1 cellular context compared by ENCODE assay signal in the genomic region with DNA sequence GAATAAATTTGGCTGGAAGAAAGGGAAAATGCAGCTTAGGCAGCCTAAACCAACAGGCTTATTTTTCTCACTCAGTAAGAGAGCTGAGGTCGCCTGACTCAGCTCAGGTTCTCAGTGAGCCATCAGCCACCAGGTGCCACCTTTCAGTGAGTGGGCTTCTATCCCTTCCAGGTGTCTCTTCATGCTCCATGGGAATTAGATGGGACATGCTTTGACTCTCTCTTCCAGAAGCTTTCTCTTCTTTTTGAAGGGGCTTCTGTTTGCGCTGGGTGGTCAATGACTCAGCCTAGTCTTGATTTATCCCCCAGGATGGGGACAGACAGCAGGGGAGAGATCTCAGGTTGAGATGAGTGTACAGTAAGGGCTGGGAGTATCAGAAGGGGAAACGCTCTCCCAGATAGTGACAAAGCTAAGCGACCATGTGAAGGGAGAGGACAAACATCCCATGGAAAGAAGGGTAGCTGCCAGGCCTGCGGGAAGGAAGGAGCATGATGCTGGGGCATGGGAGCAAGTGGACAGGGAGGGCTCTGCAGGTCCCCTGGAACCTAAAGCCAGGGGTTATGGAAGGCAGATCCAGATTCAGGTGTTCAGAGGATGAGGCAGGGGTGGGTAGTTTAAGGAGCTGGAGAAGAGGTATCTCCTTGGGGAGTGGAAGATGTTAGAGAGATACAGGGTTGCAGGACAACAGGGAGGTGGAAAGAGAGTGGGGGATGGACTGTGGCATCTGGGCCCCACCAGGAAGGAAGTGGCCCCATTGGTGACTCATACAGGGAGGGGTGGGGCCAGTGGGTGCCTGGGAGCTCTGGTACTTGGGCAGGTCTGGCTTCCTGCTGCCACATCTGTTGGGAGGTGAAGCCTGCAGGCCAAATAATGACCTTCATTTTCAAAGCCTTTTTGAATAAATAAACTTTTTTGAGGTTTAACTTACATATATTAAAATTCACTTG.
TF ChIP-seq lines count a peak whose summit lies in the region.

No MANE protein-coding gene starts in this region.

TF ChIP-seq in HepG2, 621 proteins besides CTCF, POLR2A, EP300 and RAD21 (continued from another document and continues in another):
- TF ChIP-seq, protein P1, sequence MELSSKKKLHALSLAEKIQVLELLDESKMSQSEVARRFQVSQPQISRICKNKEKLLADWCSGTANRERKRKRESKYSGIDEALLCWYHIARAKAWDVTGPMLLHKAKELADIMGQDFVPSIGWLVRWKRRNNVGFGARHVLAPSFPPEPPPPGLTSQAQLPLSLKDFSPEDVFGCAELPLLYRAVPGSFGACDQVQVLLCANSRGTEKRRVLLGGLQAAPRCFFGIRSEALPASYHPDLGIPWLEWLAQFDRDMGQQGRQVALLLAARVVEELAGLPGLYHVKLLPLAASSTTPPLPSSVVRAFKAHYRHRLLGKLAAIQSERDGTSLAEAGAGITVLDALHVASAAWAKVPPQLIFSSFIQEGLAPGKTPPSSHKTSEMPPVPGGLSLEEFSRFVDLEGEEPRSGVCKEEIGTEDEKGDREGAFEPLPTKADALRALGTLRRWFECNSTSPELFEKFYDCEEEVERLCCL (CRISPR knock-in tag; IDR thresholded peaks at IDR 0.05; ENCODE audit: borderline replicate concordance), result no peak
- no peak for TF ChIP-seq TAF1 (CRISPR knock-in tag; IDR thresholded peaks at IDR 0.05)
- TF ChIP-seq, protein P2, sequence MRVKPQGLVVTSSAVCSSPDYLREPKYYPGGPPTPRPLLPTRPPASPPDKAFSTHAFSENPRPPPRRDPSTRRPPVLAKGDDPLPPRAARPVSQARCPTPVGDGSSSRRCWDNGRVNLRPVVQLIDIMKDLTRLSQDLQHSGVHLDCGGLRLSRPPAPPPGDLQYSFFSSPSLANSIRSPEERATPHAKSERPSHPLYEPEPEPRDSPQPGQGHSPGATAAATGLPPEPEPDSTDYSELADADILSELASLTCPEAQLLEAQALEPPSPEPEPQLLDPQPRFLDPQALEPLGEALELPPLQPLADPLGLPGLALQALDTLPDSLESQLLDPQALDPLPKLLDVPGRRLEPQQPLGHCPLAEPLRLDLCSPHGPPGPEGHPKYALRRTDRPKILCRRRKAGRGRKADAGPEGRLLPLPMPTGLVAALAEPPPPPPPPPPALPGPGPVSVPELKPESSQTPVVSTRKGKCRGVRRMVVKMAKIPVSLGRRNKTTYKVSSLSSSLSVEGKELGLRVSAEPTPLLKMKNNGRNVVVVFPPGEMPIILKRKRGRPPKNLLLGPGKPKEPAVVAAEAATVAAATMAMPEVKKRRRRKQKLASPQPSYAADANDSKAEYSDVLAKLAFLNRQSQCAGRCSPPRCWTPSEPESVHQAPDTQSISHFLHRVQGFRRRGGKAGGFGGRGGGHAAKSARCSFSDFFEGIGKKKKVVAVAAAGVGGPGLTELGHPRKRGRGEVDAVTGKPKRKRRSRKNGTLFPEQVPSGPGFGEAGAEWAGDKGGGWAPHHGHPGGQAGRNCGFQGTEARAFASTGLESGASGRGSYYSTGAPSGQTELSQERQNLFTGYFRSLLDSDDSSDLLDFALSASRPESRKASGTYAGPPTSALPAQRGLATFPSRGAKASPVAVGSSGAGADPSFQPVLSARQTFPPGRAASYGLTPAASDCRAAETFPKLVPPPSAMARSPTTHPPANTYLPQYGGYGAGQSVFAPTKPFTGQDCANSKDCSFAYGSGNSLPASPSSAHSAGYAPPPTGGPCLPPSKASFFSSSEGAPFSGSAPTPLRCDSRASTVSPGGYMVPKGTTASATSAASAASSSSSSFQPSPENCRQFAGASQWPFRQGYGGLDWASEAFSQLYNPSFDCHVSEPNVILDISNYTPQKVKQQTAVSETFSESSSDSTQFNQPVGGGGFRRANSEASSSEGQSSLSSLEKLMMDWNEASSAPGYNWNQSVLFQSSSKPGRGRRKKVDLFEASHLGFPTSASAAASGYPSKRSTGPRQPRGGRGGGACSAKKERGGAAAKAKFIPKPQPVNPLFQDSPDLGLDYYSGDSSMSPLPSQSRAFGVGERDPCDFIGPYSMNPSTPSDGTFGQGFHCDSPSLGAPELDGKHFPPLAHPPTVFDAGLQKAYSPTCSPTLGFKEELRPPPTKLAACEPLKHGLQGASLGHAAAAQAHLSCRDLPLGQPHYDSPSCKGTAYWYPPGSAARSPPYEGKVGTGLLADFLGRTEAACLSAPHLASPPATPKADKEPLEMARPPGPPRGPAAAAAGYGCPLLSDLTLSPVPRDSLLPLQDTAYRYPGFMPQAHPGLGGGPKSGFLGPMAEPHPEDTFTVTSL (CRISPR knock-in tag; IDR thresholded peaks at IDR 0.05; ENCODE audit: borderline replicate concordance), result 0 out of 2 replicates have a peak, but pooled peaks have one; percentile 5
- peak; percentile 55 for TF ChIP-seq GATAD2A (CRISPR knock-in tag; IDR thresholded peaks at IDR 0.05)
- TF ChIP-seq ELF3 (CRISPR knock-in tag; IDR thresholded peaks at IDR 0.05), result peak; percentile 96
- no peak for TF ChIP-seq ZNF30 (CRISPR knock-in tag; IDR thresholded peaks at IDR 0.05)
- no peak for TF ChIP-seq KLF13 (CRISPR knock-in tag; IDR thresholded peaks at IDR 0.05)
- peak; percentile 29; the same call in 1 of the 2 replicates for TF ChIP-seq MAZ (IDR thresholded peaks at IDR 0.05; ENCODE audit: borderline replicate concordance, low read depth, low read length)
- no peak for TF ChIP-seq MAZ (CRISPR knock-in tag; IDR thresholded peaks at IDR 0.05; ENCODE audit: low read depth)
- no peak for TF ChIP-seq MATR3 (CRISPR knock-in tag; IDR thresholded peaks at IDR 0.05)
- TF ChIP-seq GZF1 (CRISPR knock-in tag; IDR thresholded peaks at IDR 0.05), result no peak
- no peak for TF ChIP-seq SALL2 (CRISPR knock-in tag; IDR thresholded peaks at IDR 0.05)
- TF ChIP-seq ARNT (IDR thresholded peaks at IDR 0.05), result no peak
- no peak for TF ChIP-seq GABPA (IDR thresholded peaks at IDR 0.05; ENCODE audit: low read depth, low read length)
- peak; percentile 74 for TF ChIP-seq GABPA (CRISPR knock-in tag; IDR thresholded peaks at IDR 0.05; ENCODE audit: low read depth)
- TF ChIP-seq, protein P3, sequence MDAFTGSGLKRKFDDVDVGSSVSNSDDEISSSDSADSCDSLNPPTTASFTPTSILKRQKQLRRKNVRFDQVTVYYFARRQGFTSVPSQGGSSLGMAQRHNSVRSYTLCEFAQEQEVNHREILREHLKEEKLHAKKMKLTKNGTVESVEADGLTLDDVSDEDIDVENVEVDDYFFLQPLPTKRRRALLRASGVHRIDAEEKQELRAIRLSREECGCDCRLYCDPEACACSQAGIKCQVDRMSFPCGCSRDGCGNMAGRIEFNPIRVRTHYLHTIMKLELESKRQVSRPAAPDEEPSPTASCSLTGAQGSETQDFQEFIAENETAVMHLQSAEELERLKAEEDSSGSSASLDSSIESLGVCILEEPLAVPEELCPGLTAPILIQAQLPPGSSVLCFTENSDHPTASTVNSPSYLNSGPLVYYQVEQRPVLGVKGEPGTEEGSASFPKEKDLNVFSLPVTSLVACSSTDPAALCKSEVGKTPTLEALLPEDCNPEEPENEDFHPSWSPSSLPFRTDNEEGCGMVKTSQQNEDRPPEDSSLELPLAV (CRISPR knock-in tag; conservative IDR thresholded peaks at IDR 0.05; ENCODE audit: low read depth), result no peak
- no peak for TF ChIP-seq MTA1 (CRISPR knock-in tag; IDR thresholded peaks at IDR 0.05; ENCODE audit: borderline replicate concordance)
- no peak for TF ChIP-seq HOXA3 (CRISPR knock-in tag; IDR thresholded peaks at IDR 0.05)
- no peak for TF ChIP-seq GMEB1 (CRISPR knock-in tag; IDR thresholded peaks at IDR 0.05; ENCODE audit: borderline replicate concordance)
- TF ChIP-seq HNRNPL (IDR thresholded peaks at IDR 0.05; ENCODE audit: low read depth, low read length), result no peak
- no peak for TF ChIP-seq IKZF1 (IDR thresholded peaks at IDR 0.05)
- no peak for TF ChIP-seq ZNF251 (CRISPR knock-in tag; IDR thresholded peaks at IDR 0.05)
- TF ChIP-seq SP5 (CRISPR knock-in tag; IDR thresholded peaks at IDR 0.05; ENCODE audit: borderline replicate concordance, low read depth), result 0 out of 2 replicates have a peak, but pooled peaks have one; percentile 21
- no peak for TF ChIP-seq ATAD3A (CRISPR knock-in tag; IDR thresholded peaks at IDR 0.05)
- TF ChIP-seq, protein P4, sequence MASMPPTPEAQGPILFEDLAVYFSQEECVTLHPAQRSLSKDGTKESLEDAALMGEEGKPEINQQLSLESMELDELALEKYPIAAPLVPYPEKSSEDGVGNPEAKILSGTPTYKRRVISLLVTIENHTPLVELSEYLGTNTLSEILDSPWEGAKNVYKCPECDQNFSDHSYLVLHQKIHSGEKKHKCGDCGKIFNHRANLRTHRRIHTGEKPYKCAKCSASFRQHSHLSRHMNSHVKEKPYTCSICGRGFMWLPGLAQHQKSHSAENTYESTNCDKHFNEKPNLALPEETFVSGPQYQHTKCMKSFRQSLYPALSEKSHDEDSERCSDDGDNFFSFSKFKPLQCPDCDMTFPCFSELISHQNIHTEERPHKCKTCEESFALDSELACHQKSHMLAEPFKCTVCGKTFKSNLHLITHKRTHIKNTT (CRISPR knock-in tag; IDR thresholded peaks at IDR 0.05), result no peak
- peak; percentile 52 for TF ChIP-seq TEAD3 (CRISPR knock-in tag; optimal IDR thresholded peaks at IDR 0.05; ENCODE audit: borderline replicate concordance)
- 0 out of 2 replicates have a peak, but pooled peaks have one; percentile 8 for TF ChIP-seq POGZ (CRISPR knock-in tag; IDR thresholded peaks at IDR 0.05)
- no peak for TF ChIP-seq HNRNPK (IDR thresholded peaks at IDR 0.05; ENCODE audit: low read depth, low read length, poor library complexity, severe bottlenecking)
- TF ChIP-seq CHD4 (IDR thresholded peaks at IDR 0.05; ENCODE audit: borderline replicate concordance, low read length), result no peak
- TF ChIP-seq FOXO1 (CRISPR knock-in tag; IDR thresholded peaks at IDR 0.05), result 0 out of 2 replicates have a peak, but pooled peaks have one; percentile 12
- no peak for TF ChIP-seq ZBTB7A (CRISPR knock-in tag; IDR thresholded peaks at IDR 0.05)
- TF ChIP-seq RARA (CRISPR knock-in tag; IDR thresholded peaks at IDR 0.05), result peak; percentile 52; the same call in 1 of the 2 replicates
- TF ChIP-seq MAFF (IDR thresholded peaks at IDR 0.05; ENCODE audit: low read depth, low read length), result no peak
- peak; percentile 43; the same call in 1 of the 2 replicates for TF ChIP-seq SAP130 (CRISPR knock-in tag; IDR thresholded peaks at IDR 0.05; ENCODE audit: low read depth)
- TF ChIP-seq ARID4A (CRISPR knock-in tag; IDR thresholded peaks at IDR 0.05; ENCODE audit: borderline replicate concordance), result no peak
- no peak for TF ChIP-seq ZFYVE20 (CRISPR knock-in tag; IDR thresholded peaks at IDR 0.05; ENCODE audit: borderline replicate concordance, low read depth)
- no peak for TF ChIP-seq MXD4 (CRISPR knock-in tag; IDR thresholded peaks at IDR 0.05)
- TF ChIP-seq, protein P5, sequence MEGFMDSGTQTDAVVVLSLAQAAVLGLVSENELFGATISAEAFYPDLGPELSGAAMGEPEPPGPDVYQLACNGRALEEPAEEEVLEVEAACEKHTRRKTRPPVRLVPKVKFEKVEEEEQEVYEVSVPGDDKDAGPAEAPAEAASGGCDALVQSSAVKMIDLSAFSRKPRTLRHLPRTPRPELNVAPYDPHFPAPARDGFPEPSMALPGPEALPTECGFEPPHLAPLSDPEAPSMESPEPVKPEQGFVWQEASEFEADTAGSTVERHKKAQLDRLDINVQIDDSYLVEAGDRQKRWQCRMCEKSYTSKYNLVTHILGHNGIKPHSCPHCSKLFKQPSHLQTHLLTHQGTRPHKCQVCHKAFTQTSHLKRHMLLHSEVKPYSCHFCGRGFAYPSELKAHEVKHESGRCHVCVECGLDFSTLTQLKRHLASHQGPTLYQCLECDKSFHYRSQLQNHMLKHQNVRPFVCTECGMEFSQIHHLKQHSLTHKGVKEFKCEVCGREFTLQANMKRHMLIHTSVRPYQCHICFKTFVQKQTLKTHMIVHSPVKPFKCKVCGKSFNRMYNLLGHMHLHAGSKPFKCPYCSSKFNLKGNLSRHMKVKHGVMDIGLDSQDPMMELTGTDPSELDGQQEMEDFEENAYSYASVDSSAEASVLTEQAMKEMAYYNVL (CRISPR knock-in tag; IDR thresholded peaks at IDR 0.05; ENCODE audit: borderline replicate concordance), result 0 out of 2 replicates have a peak, but pooled peaks have one; percentile 31
- no peak for TF ChIP-seq ZSCAN22 (CRISPR knock-in tag; IDR thresholded peaks at IDR 0.05)
- TF ChIP-seq ZNF724P (CRISPR knock-in tag; IDR thresholded peaks at IDR 0.05; ENCODE audit: borderline replicate concordance), result no peak
